In the genomic region with DNA sequence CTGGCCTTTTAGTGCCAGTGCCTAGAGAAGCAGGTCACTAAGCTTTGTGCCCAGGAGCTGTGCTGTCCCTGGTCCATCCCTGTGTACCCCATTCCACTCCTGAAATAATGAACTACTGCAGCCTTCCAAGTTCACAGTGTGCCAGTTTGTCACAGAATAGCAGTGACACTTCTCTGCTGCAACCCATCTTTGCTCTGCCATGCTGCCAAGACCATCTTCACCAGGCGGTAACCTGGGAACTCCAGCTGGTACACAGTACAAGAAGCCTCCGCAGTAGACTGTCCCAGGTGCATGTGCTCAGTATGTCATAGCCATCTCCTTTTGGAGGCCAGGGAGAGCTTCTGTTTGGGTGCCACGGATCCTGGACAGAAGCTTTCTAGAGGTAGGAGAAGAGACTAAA, we compare ENCODE assay signal across 10 cellular contexts.
DNase-seq lines count a peak whose midpoint lies in the region; ATAC-seq and TF ChIP-seq lines count a peak whose summit lies in the region.
"Had no signal": no experiment of that assay in that cellular context is flagged by ENCODE, and none has a peak within 500 bp of the region (broad histone marks: within the 10 kb centered on the region; RNA-seq: fewer than 3 reads in every experiment).

No MANE protein-coding gene starts in this region.

- POLR2A ChIA-PET in activated CD8-positive, alpha-beta T cell treated with anti-CD3 and anti-CD28 coated beads for 36 hours (lab: Charles Lee), result interaction anchor here (0.5 to 1.9 kb wide), 9 partner anchors 10 to 70 kb away, joined by 3 to 6 read pairs (median 3); no protein-coding TSS in a partner anchor

- H3K27me3 ChIP-seq in right cardiac atrium (ENCODE audit: control insufficient read depth, insufficient read depth), result no peaks in the 10 kb centered on the region
- no peaks in the 10 kb centered on the region for H3K27me3 ChIP-seq in smooth muscle cell (ENCODE audit: low read depth)

- no peak for DNase-seq in T-helper 2 cell treated with Interferon-gamma antibody and Interleukin-4, amounts not matched to agents 5 μg/mL and 100 μg/mL, for 36 hours (ENCODE audit: low spot score)
- DNase-seq in T-helper 2 cell, result no peak
- DNase-seq in activated CD8-positive, alpha-beta T cell treated with anti-CD3 and anti-CD28 coated beads for 36 hours, result no peak
- DNase-seq in right cardiac atrium, result no peak
- no peak for DNase-seq in smooth muscle cell (lab: John Stamatoyannopoulos, UW; ENCODE audit: unreplicated experiment)
- no peak for DNase-seq in stimulated activated naive CD4-positive, alpha-beta T cell treated with Interleukin-2 at 50 U/mL for 16 hours (lab: John Stamatoyannopoulos, UW)
- DNase-seq: amygdala, NCI-H2171 had no signal

- H3F3A ChIP-seq in smooth muscle cell (ENCODE audit: low read depth), result no peaks in the 10 kb centered on the region

- peaks cover 44% of the 10 kb centered on the region for H3K36me3 Mint-ChIP-seq in T-helper 2 cell treated with Interferon-gamma antibody and Interleukin-4, amounts not matched to agents 5 μg/mL and 100 μg/mL, for 36 hours (ENCODE audit: low read depth)
- peaks cover 64% of the 10 kb centered on the region for H3K36me3 Mint-ChIP-seq in activated CD8-positive, alpha-beta T cell treated with anti-CD3 and anti-CD28 coated beads for 36 hours (ENCODE audit: low read depth)

- intact Hi-C loops in activated CD8-positive, alpha-beta T cell treated with anti-CD3 and anti-CD28 coated beads for 36 hours (cut with micrococcal nuclease), result no loop called here
- intact Hi-C loops in right cardiac atrium (cut with DNase I), result loop anchor here in 2 of 4 donors (5.0 to 10.0 kb wide), 2 partner anchors 47 to 135 kb away; a partner anchor contains a TSS

- no peak for ATAC-seq in activated CD8-positive, alpha-beta T cell treated with anti-CD3 and anti-CD28 coated beads for 36 hours
- ATAC-seq in right cardiac atrium (peak in 1 of 2 donors; percentile 23), GM21447 (IDR thresholded peaks at IDR 0.05; ENCODE audit: unreplicated experiment) (no peak)
- ATAC-seq in activated CD4-positive, CD25-positive, alpha-beta regulatory T cell treated with anti-CD3 and anti-CD28 coated beads, Interleukin-2, amount 50 U/mL, for 24 hours, result no peak

- peaks cover 6% of the 10 kb centered on the region for H4K20me1 ChIP-seq in smooth muscle cell (ENCODE audit: low read depth)

- H3K4me3 Mint-ChIP-seq in T-helper 2 cell treated with Interferon-gamma antibody and Interleukin-4, amounts not matched to agents 5 μg/mL and 100 μg/mL, for 36 hours, result no peak overlapping the region
- no peak overlapping the region for H3K4me3 Mint-ChIP-seq in activated CD8-positive, alpha-beta T cell treated with anti-CD3 and anti-CD28 coated beads for 36 hours

- no peaks in the 10 kb centered on the region for H3K79me2 ChIP-seq in smooth muscle cell (ENCODE audit: low read depth)

- peaks cover 64% of the 10 kb centered on the region for H3K4me1 Mint-ChIP-seq in T-helper 2 cell treated with Interferon-gamma antibody and Interleukin-4, amounts not matched to agents 5 μg/mL and 100 μg/mL, for 36 hours (ENCODE audit: low read depth)
- H3K4me1 Mint-ChIP-seq in activated CD8-positive, alpha-beta T cell treated with anti-CD3 and anti-CD28 coated beads for 36 hours (ENCODE audit: low read depth), result peaks cover 69% of the 10 kb centered on the region

- H3K4me1 ChIP-seq in right cardiac atrium (ENCODE audit: control insufficient read depth, insufficient read depth, low read length) (peaks cover 39% of the 10 kb centered on the region), smooth muscle cell (ENCODE audit: low read depth) (peaks cover 5% of the 10 kb centered on the region)

- H3K9me3 ChIP-seq in right cardiac atrium (ENCODE audit: control insufficient read depth, low read length), result no peaks in the 10 kb centered on the region
- H3K9me3 ChIP-seq in smooth muscle cell (replicated peaks; ENCODE audit: low read depth), result no peaks in the 10 kb centered on the region

- H3K4me2 ChIP-seq in smooth muscle cell, result no peak overlapping the region

- H3K9me3 Mint-ChIP-seq in T-helper 2 cell treated with Interferon-gamma antibody and Interleukin-4, amounts not matched to agents 5 μg/mL and 100 μg/mL, for 36 hours, result no peaks in the 10 kb centered on the region
- H3K9me3 Mint-ChIP-seq in activated CD8-positive, alpha-beta T cell treated with anti-CD3 and anti-CD28 coated beads for 36 hours, result peaks cover 4% of the 10 kb centered on the region

- H3K27ac ChIP-seq in right cardiac atrium (ENCODE audit: low read length) (peak overlapping the region; percentile 77), smooth muscle cell (ENCODE audit: low read depth) (peak overlapping the region; percentile 30)

- H3K4me3 ChIP-seq in right cardiac atrium (ENCODE audit: low read length), result no peak overlapping the region
- no peak overlapping the region for H3K4me3 ChIP-seq in smooth muscle cell

- CTCF ChIA-PET in activated CD8-positive, alpha-beta T cell treated with anti-CD3 and anti-CD28 coated beads for 36 hours (lab: Charles Lee), result interaction anchor here (0.7 to 2.4 kb wide), 4 partner anchors 21 to 72 kb away, joined by 3 to 5 read pairs (median 4); no protein-coding TSS in a partner anchor

- H3K36me3 ChIP-seq in smooth muscle cell (ENCODE audit: low read depth), result no peaks in the 10 kb centered on the region

- H2AFZ ChIP-seq in smooth muscle cell (ENCODE audit: low read depth), result no peak overlapping the region

- no peak overlapping the region for H3K9ac ChIP-seq in smooth muscle cell (ENCODE audit: low read depth)

- 82% methylated on average over 3 of the region's 3 CpGs for WGBS in right cardiac atrium
- WGBS in smooth muscle cell (ENCODE audit: low lambda C conversion rate), result 96% methylated on average over 3 of the region's 3 CpGs

- H3K27me3 Mint-ChIP-seq in T-helper 2 cell treated with Interferon-gamma antibody and Interleukin-4, amounts not matched to agents 5 μg/mL and 100 μg/mL, for 36 hours (ENCODE audit: low read depth), result no peaks in the 10 kb centered on the region
- no peaks in the 10 kb centered on the region for H3K27me3 Mint-ChIP-seq in activated CD8-positive, alpha-beta T cell treated with anti-CD3 and anti-CD28 coated beads for 36 hours

- peak overlapping the region; percentile 63 for H3K27ac Mint-ChIP-seq in T-helper 2 cell treated with Interferon-gamma antibody and Interleukin-4, amounts not matched to agents 5 μg/mL and 100 μg/mL, for 36 hours
- peak overlapping the region; percentile 89 for H3K27ac Mint-ChIP-seq in activated CD8-positive, alpha-beta T cell treated with anti-CD3 and anti-CD28 coated beads for 36 hours

- no peak for TF ChIP-seq CTCF in activated CD8-positive, alpha-beta T cell treated with anti-CD3 and anti-CD28 coated beads for 36 hours (IDR thresholded peaks at IDR 0.05)
- TF ChIP-seq CTCF in smooth muscle cell (IDR thresholded peaks at IDR 0.05; ENCODE audit: borderline replicate concordance, insufficient read depth, poor library complexity, severe bottlenecking), result no peak
